Comparison of ENCODE assay signal across 1 cellular context in genomic region chr18:12645751-12646203, GRCh38.
TF ChIP-seq lines count a peak whose summit lies in the region.

No MANE protein-coding gene starts in this region.

TF ChIP-seq in WTC11, 78 proteins besides CTCF, POLR2A, EP300 and RAD21 (continued from another document):
- TF ChIP-seq MAX (CRISPR knock-in tag; IDR thresholded peaks at IDR 0.05), result no peak
